ENCODE assay signal across 24 cellular contexts in the genomic region with DNA sequence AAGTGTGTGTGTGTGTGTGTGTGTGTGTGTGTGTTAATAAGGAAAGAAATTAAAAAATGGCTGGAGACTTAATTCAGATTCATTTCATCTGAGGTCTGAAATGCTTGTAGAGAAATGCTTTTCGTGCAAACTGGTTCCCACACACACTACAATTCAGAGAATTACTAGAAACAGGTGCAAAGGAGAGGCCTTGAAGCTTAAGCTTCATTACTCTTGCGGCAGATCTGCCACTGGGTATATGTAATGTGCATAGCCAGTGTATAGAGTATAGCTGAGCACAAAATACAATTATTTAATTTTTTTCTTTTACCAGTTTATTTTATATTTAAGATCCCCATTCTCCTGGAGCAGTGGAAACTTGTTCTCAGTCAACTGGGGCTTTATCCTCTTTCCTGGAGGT.
"Had no signal": no experiment of that assay in that cellular context is flagged by ENCODE, and none has a peak within 500 bp of the region (broad histone marks: within the 10 kb centered on the region; RNA-seq: fewer than 3 reads in every experiment).

No MANE protein-coding gene starts in this region.

- H3K4me1 ChIP-seq: colonic mucosa, esophagus muscularis mucosa, esophagus squamous epithelium, foreskin keratinocyte, gastrocnemius medialis, gastroesophageal sphincter, heart left ventricle, heart right ventricle had no signal

- H3K27ac ChIP-seq: colonic mucosa, coronary artery, dorsolateral prefrontal cortex, epithelial cell of prostate, esophagus muscularis mucosa, esophagus squamous epithelium, foreskin keratinocyte, gastrocnemius medialis, gastroesophageal sphincter, heart left ventricle, heart right ventricle had no signal

- DNase-seq: colonic mucosa; cortex of kidney; dermis blood vessel endothelial cell; dorsolateral prefrontal cortex; effector CD4-positive, alpha-beta T cell; effector CD8-positive, alpha-beta T cell; effector memory CD4-positive, alpha-beta T cell; effector memory CD8-positive, alpha-beta T cell; endodermal cell; erythroblast; esophagus squamous epithelium; foreskin fibroblast; foreskin keratinocyte; foreskin melanocyte; gastrocnemius medialis; glutamatergic neuron; head of caudate nucleus; heart left ventricle; heart right ventricle had no signal

- H3K36me3 ChIP-seq: colonic mucosa, esophagus muscularis mucosa, esophagus squamous epithelium, gastrocnemius medialis, gastroesophageal sphincter, heart left ventricle, heart right ventricle had no signal

- H3K9me3 ChIP-seq: colonic mucosa, esophagus muscularis mucosa, esophagus squamous epithelium, gastrocnemius medialis, gastroesophageal sphincter, heart left ventricle, heart right ventricle had no signal

- H3K4me3 ChIP-seq: colonic mucosa, coronary artery, dorsolateral prefrontal cortex, esophagus muscularis mucosa, esophagus squamous epithelium, gastrocnemius medialis, gastroesophageal sphincter, heart left ventricle, heart right ventricle had no signal

- ATAC-seq: effector memory CD8-positive, alpha-beta T cell; esophagus mucosa; foreskin keratinocyte; gastrocnemius medialis; gastroesophageal sphincter; heart left ventricle; heart right ventricle had no signal

- H3K27me3 ChIP-seq: colonic mucosa, esophagus muscularis mucosa, esophagus squamous epithelium, foreskin keratinocyte, gastrocnemius medialis, gastroesophageal sphincter, heart left ventricle, heart right ventricle had no signal
